1 cellular context compared by ENCODE assay signal in the genomic region with DNA sequence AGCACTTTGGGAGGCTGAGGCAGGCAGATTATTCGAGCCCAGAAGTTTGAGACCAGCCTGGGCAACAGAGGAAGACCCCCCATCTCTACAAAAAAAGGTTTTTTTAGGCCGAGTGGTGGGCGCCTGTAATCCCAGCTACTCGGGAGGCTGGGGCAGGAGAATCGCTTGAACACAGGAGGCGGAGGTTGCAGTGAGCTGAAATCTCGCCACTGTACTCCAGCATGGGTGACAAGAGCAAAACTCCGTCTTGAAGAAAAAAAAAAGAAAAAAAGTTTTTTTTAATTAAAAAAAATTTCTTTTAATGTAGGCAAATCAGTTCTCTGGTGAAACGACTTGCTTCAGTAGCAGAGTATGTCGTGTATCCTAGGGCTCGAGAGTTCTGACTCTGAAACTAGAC.
TF ChIP-seq lines count a peak whose summit lies in the region.

No MANE protein-coding gene starts in this region.

TF ChIP-seq in IMR-90, 13 proteins besides CTCF, POLR2A, EP300 and RAD21:
- TF ChIP-seq SMC3 (IDR thresholded peaks at IDR 0.05; ENCODE audit: low read depth, low read length), result no peak
- no peak for TF ChIP-seq CHD1 (IDR thresholded peaks at IDR 0.05; ENCODE audit: low read depth, low read length)
- no peak for TF ChIP-seq MXI1 (IDR thresholded peaks at IDR 0.05; ENCODE audit: borderline replicate concordance, low read depth, low read length)
- no peak for TF ChIP-seq FOS (IDR thresholded peaks at IDR 0.05; ENCODE audit: low read depth, low read length)
